Comparison of ENCODE assay signal across 12 cellular contexts in genomic region chr6:158086706-158087518, GRCh38.
DNase-seq lines count a peak whose midpoint lies in the region; ATAC-seq and TF ChIP-seq lines count a peak whose summit lies in the region.
"Had no signal": no experiment of that assay in that cellular context is flagged by ENCODE, and none has a peak within 500 bp of the region (broad histone marks: within the 10 kb centered on the region; RNA-seq: fewer than 3 reads in every experiment).

No MANE protein-coding gene starts in this region.

- TF ChIP-seq EP300 in gastroesophageal sphincter (IDR thresholded peaks at IDR 0.05) = no peak

- H3K27ac ChIP-seq in gastroesophageal sphincter = peak overlapping the region in 1 of 4 donors; percentile 46

- DNase-seq in NOMO-1 treated with DMSO at 0.1 percent for 48 hours (lab: John Stamatoyannopoulos, UW; ENCODE audit: unreplicated experiment) (peak; percentile 60), posterior cingulate gyrus (peak in 6 of 10 donors; percentile 25 to 88 (median 66)), erythroblast (lab: John Stamatoyannopoulos, UW) (no peak), H4 (ENCODE audit: low spot score) (no peak)
- DNase-seq: activated CD4-positive, CD25-positive, alpha-beta regulatory T cell; activated naive CD8-positive, alpha-beta T cell treated with anti-CD3 and anti-CD28 coated beads, Interleukin-2, amount 50 U/mL, for 24 hours; COR-L47; stimulated activated CD4-positive, alpha-beta T cell treated with anti-CD3 and anti-CD28 coated beads, Interleukin-2, amount 100 ng/mL, for 48 hours had no signal

- no peaks in the 10 kb centered on the region for H3K9me3 ChIP-seq in gastroesophageal sphincter

- peaks cover 0 to 18% (median 3%) of the 10 kb centered on the region in 3 donors for H3K4me1 ChIP-seq in gastroesophageal sphincter

- peak overlapping the region in 1 of 2 donors; percentile 12 for H3K4me3 ChIP-seq in gastroesophageal sphincter

- 74 to 80% methylated on average over 3 to 7 of the region's 38 CpGs for WGBS in gastroesophageal sphincter (ENCODE audit: low coverage in 1 of 2), 2 donors

- ATAC-seq in GM18868 (IDR thresholded peaks at IDR 0.05; ENCODE audit: unreplicated experiment) (peak; percentile 10), gastroesophageal sphincter (peak; percentile 26), HG03521 (IDR thresholded peaks at IDR 0.05; ENCODE audit: unreplicated experiment) (no peak), GM19455 (IDR thresholded peaks at IDR 0.05; ENCODE audit: unreplicated experiment) (no peak)

- no peak for TF ChIP-seq POLR2A in gastroesophageal sphincter (IDR thresholded peaks at IDR 0.05)
- no peak for TF ChIP-seq POLR2A in erythroblast (IDR thresholded peaks at IDR 0.05; ENCODE audit: low read length)

- H3K27me3 ChIP-seq in gastroesophageal sphincter = no peaks in the 10 kb centered on the region

- intact Hi-C loops in posterior cingulate gyrus (cut with DNase I) = no loop called here

- peaks cover 0 to 79% of the 10 kb centered on the region in 2 donors for H3K36me3 ChIP-seq in gastroesophageal sphincter

- TF ChIP-seq CTCF in gastroesophageal sphincter (IDR thresholded peaks at IDR 0.05) = no peak

Comparison
In these comparisons a context has a peak if more than half of its experiments do, and no peak if none do; other contexts are left out.
1. ATAC-seq: peak in GM18868 (single experiment) and gastroesophageal sphincter (single experiment); none in HG03521 (single experiment) and GM19455 (single experiment).
2. DNase-seq: peak in NOMO-1 treated with DMSO at 0.1 percent for 48 hours (single experiment) and posterior cingulate gyrus (6 of 10); none in erythroblast (0 of 2) and H4 (single experiment).